In genomic region chr4:121053601-121054143, GRCh38 we compare ENCODE assay signal across 15 cellular contexts. TPM values are rescaled to one million over a fixed set of nuclear protein-coding genes. Genes with fewer than 3 reads are reported as not detected.
A peak's percentile ranks its signal among the peaks of the same experiment; 100 is the strongest.
DNase-seq lines count a peak whose midpoint lies in the region; ATAC-seq and TF ChIP-seq lines count a peak whose summit lies in the region.
"Had no signal": no experiment of that assay in that cellular context is flagged by ENCODE, and none has a peak within 500 bp of the region (broad histone marks: within the 10 kb centered on the region; RNA-seq: fewer than 3 reads in every experiment).

No MANE protein-coding gene starts in this region.

- no peaks in the 10 kb centered on the region for H3K27me3 ChIP-seq in ovary
- H3K27me3 ChIP-seq: cardiac muscle cell had no signal

- no peak overlapping the region for H3K4me3 ChIP-seq in epithelial cell of esophagus (ENCODE audit: low read length)
- H3K4me3 ChIP-seq in ovary, result no peak overlapping the region
- H3K4me3 ChIP-seq: cardiac muscle cell, HAP-1 had no signal

- no peaks in the 10 kb centered on the region for H3K9me3 ChIP-seq in ovary
- H3K9me3 ChIP-seq: HAP-1 had no signal

- intact Hi-C loops in ovary (cut with DNase I), result no loop called here

- 78 to 81% (median 80%) methylated on average over 3 of the region's 3 CpGs for WGBS in ovary, 3 donors

- no peak for TF ChIP-seq CTCF in epithelial cell of esophagus (IDR thresholded peaks at IDR 0.05; ENCODE audit: insufficient read depth, low read depth, low read length, missing control alignments)
- no peak for TF ChIP-seq CTCF in ovary (IDR thresholded peaks at IDR 0.05)

- DNase-seq in GM03348 (ENCODE audit: low spot score) (peak; percentile 9), NCI-H226 (peak; percentile 68), epithelial cell of esophagus (ENCODE audit: low read depth) (peak; percentile 73), renal cortical epithelial cell (ENCODE audit: low read depth) (peak; percentile 76), ovary (no peak), Ammon's horn (ENCODE audit: low spot score) (no peak)
- DNase-seq: activated CD8-positive, alpha-beta memory T cell treated with anti-CD3 and anti-CD28 coated beads, Interleukin-2, amount 10 ng/mL, durations not matched to agents 7 days and 5 days; activated naive CD4-positive, alpha-beta T cell; head of caudate nucleus; natural killer cell; retina; stimulated activated CD4-positive, alpha-beta T cell treated with anti-CD3 and anti-CD28 coated beads, Interleukin-2, amount 100 ng/mL, for 48 hours had no signal

- no peak for ATAC-seq in HG03039 (IDR thresholded peaks at IDR 0.05; ENCODE audit: unreplicated experiment)
- ATAC-seq: activated CD8-positive, alpha-beta memory T cell treated with anti-CD3 and anti-CD28 coated beads, Interleukin-2, amount 10 ng/mL, durations not matched to agents 7 days and 5 days; natural killer cell had no signal

- H3K36me3 ChIP-seq in ovary, result no peaks in the 10 kb centered on the region
- H3K36me3 ChIP-seq: cardiac muscle cell, HAP-1 had no signal

- no peak for TF ChIP-seq POLR2A in ovary (IDR thresholded peaks at IDR 0.05)

- no peak overlapping the region for H3K27ac ChIP-seq in ovary
- H3K27ac ChIP-seq: cardiac muscle cell had no signal

- peaks cover 7% of the 10 kb centered on the region for H3K4me1 ChIP-seq in ovary (ENCODE audit: insufficient read depth)
- H3K4me1 ChIP-seq: HAP-1 had no signal

- no peak for TF ChIP-seq EP300 in ovary (IDR thresholded peaks at IDR 0.05)

RNA-seq across cellular contexts. Expression of gene NDNF, which starts 18.7 kb away (rescaled TPM):
- total RNA-seq in renal cortical epithelial cell (not detected in 2 replicates), ovary (10 to 100 TPM; 20.6 to 68.0 (median 46.6) TPM)
- 10 to 100 TPM; 32.6 to 44.6 TPM for polyA plus RNA-seq in ovary
- total RNA-seq: natural killer cell had no signal

Comparison
In these comparisons a context has a peak if more than half of its experiments do, and no peak if none do; other contexts are left out.
1. DNase-seq: peak in GM03348 (single experiment), NCI-H226 (single experiment), epithelial cell of esophagus (single experiment) and renal cortical epithelial cell (single experiment); none in ovary (0 of 5) and Ammon's horn (single experiment).
2. RNA of gene NDNF, which starts 18.7 kb away (total RNA-seq): 20.6 to 68.0 TPM in ovary; not detected in renal cortical epithelial cell; every median in the first group is over 10 times any median in the second.